In genomic region chr1:45050931-45051748, GRCh38 we compare ENCODE assay signal across 17 cellular contexts. TPM values are rescaled to one million over a fixed set of nuclear protein-coding genes. Genes with fewer than 3 reads are reported as not detected.
A peak's percentile ranks its signal among the peaks of the same experiment; 100 is the strongest.
DNase-seq lines count a peak whose midpoint lies in the region.
"Had no signal": no experiment of that assay in that cellular context is flagged by ENCODE, and none has a peak within 500 bp of the region (broad histone marks: within the 10 kb centered on the region; RNA-seq: fewer than 3 reads in every experiment).

No MANE protein-coding gene starts in this region.

- H3K27me3 Mint-ChIP-seq in activated naive CD4-positive, alpha-beta T cell treated with anti-CD3 and anti-CD28 coated beads for 36 hours (ENCODE audit: low read depth) = no peaks in the 10 kb centered on the region

- H3K4me3 ChIP-seq in duodenal mucosa (ENCODE audit: low read depth in 1 of 2, low read length in 2 of 2) = peak overlapping the region; percentile 11 to 45
- H3K4me3 ChIP-seq: gastroesophageal sphincter, right atrium auricular region had no signal

- H3K27ac ChIP-seq in duodenal mucosa (ENCODE audit: low read depth, low read length) = no peak overlapping the region
- H3K27ac ChIP-seq: gastroesophageal sphincter, right atrium auricular region had no signal

- CTCF ChIA-PET in activated naive CD4-positive, alpha-beta T cell treated with anti-CD3 and anti-CD28 coated beads for 36 hours (lab: Charles Lee) = interaction anchor here (0.6 to 2.5 kb wide), 3 partner anchors 17 to 63 kb away, joined by 3 to 7 read pairs (median 3); no protein-coding TSS in a partner anchor

- H3K4me1 Mint-ChIP-seq in activated naive CD4-positive, alpha-beta T cell treated with anti-CD3 and anti-CD28 coated beads for 36 hours (ENCODE audit: low read depth) = peaks cover 14% of the 10 kb centered on the region

- H3K36me3 ChIP-seq in duodenal mucosa (ENCODE audit: control insufficient read depth in 1 of 2, insufficient read depth in 2 of 2, low read length in 2 of 2) = peaks cover 0 to 3% of the 10 kb centered on the region in 2 donors
- H3K36me3 ChIP-seq: right atrium auricular region had no signal

- no peaks in the 10 kb centered on the region for H3K36me3 Mint-ChIP-seq in activated naive CD4-positive, alpha-beta T cell treated with anti-CD3 and anti-CD28 coated beads for 36 hours (ENCODE audit: low read depth)

- H3K9me3 ChIP-seq in duodenal mucosa (ENCODE audit: control insufficient read depth in 1 of 2, low read length in 2 of 2) = no peaks in the 10 kb centered on the region
- H3K9me3 ChIP-seq: gastroesophageal sphincter, right atrium auricular region had no signal

- H3K4me3 Mint-ChIP-seq in activated naive CD4-positive, alpha-beta T cell treated with anti-CD3 and anti-CD28 coated beads for 36 hours = no peak overlapping the region
- H3K4me3 Mint-ChIP-seq: endodermal cell, nephron had no signal

- DNase-seq in activated naive CD4-positive, alpha-beta T cell treated with anti-CD3 and anti-CD28 coated beads for 36 hours = peak; percentile 8
- DNase-seq in activated naive CD4-positive, alpha-beta T cell treated with anti-CD3 and anti-CD28 coated beads, Interleukin-2, amount 50 U/mL, for 16 hours = no peak
- peak; percentile 45 for DNase-seq in OCI-M1 (lab: John Stamatoyannopoulos, UW)
- DNase-seq in NCI-H1694 treated with DMSO at 0.1 percent for 48 hours (lab: John Stamatoyannopoulos, UW) = no peak
- DNase-seq in GDM1 (lab: John Stamatoyannopoulos, UW) = no peak
- no peak for DNase-seq in NCI-H345 treated with DMSO at 0.1 percent for 48 hours (lab: John Stamatoyannopoulos, UW; ENCODE audit: unreplicated experiment)
- no peak for DNase-seq in hippocampal formation (lab: John Stamatoyannopoulos, UW)
- DNase-seq: C1 segment of cervical spinal cord, endodermal cell, Kasumi-1, NCI-H2107, PC-3, substantia nigra had no signal

- H3K9me3 Mint-ChIP-seq in activated naive CD4-positive, alpha-beta T cell treated with anti-CD3 and anti-CD28 coated beads for 36 hours = no peaks in the 10 kb centered on the region
- H3K9me3 Mint-ChIP-seq: endodermal cell, nephron had no signal

- H3K27me3 ChIP-seq in duodenal mucosa (ENCODE audit: control insufficient read depth in 1 of 2, insufficient read depth in 2 of 2, low read length in 2 of 2) = no peaks in the 10 kb centered on the region
- H3K27me3 ChIP-seq: gastroesophageal sphincter, right atrium auricular region had no signal

- peak overlapping the region; percentile 31 for H3K27ac Mint-ChIP-seq in activated naive CD4-positive, alpha-beta T cell treated with anti-CD3 and anti-CD28 coated beads for 36 hours
- H3K27ac Mint-ChIP-seq: endodermal cell had no signal

- no peak overlapping the region for H3K9ac ChIP-seq in duodenal mucosa (ENCODE audit: low read depth in 1 of 2, low read length in 2 of 2)

- intact Hi-C loops in activated naive CD4-positive, alpha-beta T cell treated with anti-CD3 and anti-CD28 coated beads for 36 hours (cut with micrococcal nuclease) = no loop called here

- peaks cover 6 to 13% of the 10 kb centered on the region in 2 donors for H3K4me1 ChIP-seq in duodenal mucosa (ENCODE audit: control insufficient read depth in 1 of 2, insufficient read depth in 2 of 2, low read length in 2 of 2)
- H3K4me1 ChIP-seq: gastroesophageal sphincter, right atrium auricular region had no signal

RNA-seq across cellular contexts. Expression of gene UROD, which starts 39.1 kb away (rescaled TPM):
- total RNA-seq in activated naive CD4-positive, alpha-beta T cell treated with anti-CD3 and anti-CD28 coated beads for 36 hours = 100 to 1,000 TPM; 117 to 126 TPM

RNA-seq across cellular contexts. Expression of gene HECTD3, which starts 40.0 kb away (rescaled TPM):
- total RNA-seq in activated naive CD4-positive, alpha-beta T cell treated with anti-CD3 and anti-CD28 coated beads for 36 hours = 10 to 100 TPM; 14.3 to 16.9 TPM

Comparison
In these comparisons a context has a peak if more than half of its experiments do, and no peak if none do; other contexts are left out.
1. DNase-seq: peak in activated naive CD4-positive, alpha-beta T cell treated with anti-CD3 and anti-CD28 coated beads for 36 hours (single experiment) and OCI-M1 (single experiment); none in activated naive CD4-positive, alpha-beta T cell treated with anti-CD3 and anti-CD28 coated beads, Interleukin-2, amount 50 U/mL, for 16 hours (single experiment), NCI-H1694 treated with DMSO at 0.1 percent for 48 hours (single experiment), GDM1 (single experiment), NCI-H345 treated with DMSO at 0.1 percent for 48 hours (single experiment) and hippocampal formation (0 of 2).